Comparison of ENCODE assay signal across 1 cellular context in genomic region chr2:10382313-10383061, GRCh38.
TF ChIP-seq lines count a peak whose summit lies in the region.

No MANE protein-coding gene starts in this region.

TF ChIP-seq in GM12878, 131 proteins besides CTCF, POLR2A, EP300 and RAD21 (continued from another document):
- TF ChIP-seq BHLHE40 (IDR thresholded peaks at IDR 0.05; ENCODE audit: borderline replicate concordance in 1 of 2, low read depth in 2 of 2, low read length in 1 of 2) (peak in 1 of 2 experiments; percentile 74; a peak in 2 of 4 replicates), NFXL1 (IDR thresholded peaks at IDR 0.05; ENCODE audit: borderline replicate concordance) (no peak), KLF5 (IDR thresholded peaks at IDR 0.05; ENCODE audit: partially characterized antibody) (no peak), NBN (IDR thresholded peaks at IDR 0.05) (0 out of 2 replicates have a peak, but pooled peaks have one; percentile 48), USF1 (IDR thresholded peaks at IDR 0.05; ENCODE audit: borderline replicate concordance, extremely low read length, insufficient read depth, low read depth, low read length) (no peak), JUND (IDR thresholded peaks at IDR 0.05; ENCODE audit: low read depth, low read length) (no peak), RELB (IDR thresholded peaks at IDR 0.05; ENCODE audit: low read depth) (0 out of 2 replicates have a peak, but pooled peaks have one; percentile 33), SMARCA5 (IDR thresholded peaks at IDR 0.05) (no peak), TCF3 (IDR thresholded peaks at IDR 0.05; ENCODE audit: borderline replicate concordance, insufficient read depth, low read depth, low read length) (0 out of 2 replicates have a peak, but pooled peaks have one; percentile 20), ZBTB33 (IDR thresholded peaks at IDR 0.05) (no peak), GATAD2B (conservative IDR thresholded peaks at IDR 0.05; ENCODE audit: low read depth) (peak; percentile 38), ZBTB40 (IDR thresholded peaks at IDR 0.05; ENCODE audit: borderline replicate concordance) (peak; percentile 91)
- TF ChIP-seq, protein P1, sequence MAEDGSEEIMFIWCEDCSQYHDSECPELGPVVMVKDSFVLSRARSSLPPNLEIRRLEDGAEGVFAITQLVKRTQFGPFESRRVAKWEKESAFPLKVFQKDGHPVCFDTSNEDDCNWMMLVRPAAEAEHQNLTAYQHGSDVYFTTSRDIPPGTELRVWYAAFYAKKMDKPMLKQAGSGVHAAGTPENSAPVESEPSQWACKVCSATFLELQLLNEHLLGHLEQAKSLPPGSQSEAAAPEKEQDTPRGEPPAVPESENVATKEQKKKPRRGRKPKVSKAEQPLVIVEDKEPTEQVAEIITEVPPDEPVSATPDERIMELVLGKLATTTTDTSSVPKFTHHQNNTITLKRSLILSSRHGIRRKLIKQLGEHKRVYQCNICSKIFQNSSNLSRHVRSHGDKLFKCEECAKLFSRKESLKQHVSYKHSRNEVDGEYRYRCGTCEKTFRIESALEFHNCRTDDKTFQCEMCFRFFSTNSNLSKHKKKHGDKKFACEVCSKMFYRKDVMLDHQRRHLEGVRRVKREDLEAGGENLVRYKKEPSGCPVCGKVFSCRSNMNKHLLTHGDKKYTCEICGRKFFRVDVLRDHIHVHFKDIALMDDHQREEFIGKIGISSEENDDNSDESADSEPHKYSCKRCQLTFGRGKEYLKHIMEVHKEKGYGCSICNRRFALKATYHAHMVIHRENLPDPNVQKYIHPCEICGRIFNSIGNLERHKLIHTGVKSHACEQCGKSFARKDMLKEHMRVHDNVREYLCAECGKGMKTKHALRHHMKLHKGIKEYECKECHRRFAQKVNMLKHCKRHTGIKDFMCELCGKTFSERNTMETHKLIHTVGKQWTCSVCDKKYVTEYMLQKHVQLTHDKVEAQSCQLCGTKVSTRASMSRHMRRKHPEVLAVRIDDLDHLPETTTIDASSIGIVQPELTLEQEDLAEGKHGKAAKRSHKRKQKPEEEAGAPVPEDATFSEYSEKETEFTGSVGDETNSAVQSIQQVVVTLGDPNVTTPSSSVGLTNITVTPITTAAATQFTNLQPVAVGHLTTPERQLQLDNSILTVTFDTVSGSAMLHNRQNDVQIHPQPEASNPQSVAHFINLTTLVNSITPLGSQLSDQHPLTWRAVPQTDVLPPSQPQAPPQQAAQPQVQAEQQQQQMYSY (CRISPR knock-in tag; IDR thresholded peaks at IDR 0.05) = no peak
